In the genomic region with DNA sequence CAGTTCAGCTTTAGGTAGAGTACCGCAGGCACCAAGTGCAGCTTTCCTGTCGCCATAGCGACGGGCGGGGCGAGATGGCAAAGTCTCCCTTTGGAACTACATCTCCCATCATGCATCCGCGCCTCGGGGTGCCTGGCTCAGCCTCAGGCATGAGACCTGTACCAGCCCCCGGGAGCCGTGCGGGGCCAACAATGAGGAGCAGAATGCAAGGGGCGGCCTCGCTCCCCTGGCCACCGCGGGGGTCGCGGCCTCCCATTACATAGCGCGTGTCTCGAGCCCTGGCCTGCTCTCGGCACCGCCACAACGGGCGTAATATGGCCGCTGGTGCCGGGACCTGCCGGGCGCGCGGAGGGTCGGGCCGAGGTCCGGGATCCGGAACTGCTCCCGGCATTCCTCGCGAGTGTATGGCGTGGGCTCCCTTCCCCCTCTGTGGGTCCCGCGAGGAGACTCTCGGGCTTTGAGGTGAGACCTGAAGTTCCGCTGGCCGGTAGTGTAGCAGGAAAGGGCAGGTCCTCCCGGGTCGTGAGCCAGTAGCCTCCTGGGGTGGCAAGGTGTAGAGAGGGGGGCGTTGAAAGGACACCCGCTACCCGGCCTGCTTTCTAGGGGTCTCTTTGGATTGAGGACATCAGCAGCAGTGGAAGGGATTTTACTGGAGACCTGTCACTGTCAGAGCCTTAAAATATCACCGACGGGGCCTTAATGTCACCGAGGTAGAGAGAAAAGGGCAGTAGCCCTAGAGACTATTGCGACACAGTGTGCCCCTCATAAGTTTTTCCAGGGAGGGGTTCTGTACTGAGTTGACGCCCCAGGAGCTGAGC, we compare ENCODE assay signal across 1 cellular context.
A peak's percentile ranks its signal among the peaks of the same experiment; 100 is the strongest.
TF ChIP-seq lines count a peak whose summit lies in the region.

A gene with protein sequence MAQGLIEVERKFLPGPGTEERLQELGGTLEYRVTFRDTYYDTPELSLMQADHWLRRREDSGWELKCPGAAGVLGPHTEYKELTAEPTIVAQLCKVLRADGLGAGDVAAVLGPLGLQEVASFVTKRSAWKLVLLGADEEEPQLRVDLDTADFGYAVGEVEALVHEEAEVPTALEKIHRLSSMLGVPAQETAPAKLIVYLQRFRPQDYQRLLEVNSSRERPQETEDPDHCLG (plus strand): TSS at position 390 of the 818 bp plus-strand sequence. CDS start 487 bp downstream, outside the sequence.

TF ChIP-seq in HepG2, 621 proteins besides CTCF, POLR2A, EP300 and RAD21 (continued from another document and continues in another):
- peak; percentile 81; the same call in 1 of the 2 replicates for TF ChIP-seq GLMP (CRISPR knock-in tag; IDR thresholded peaks at IDR 0.05; ENCODE audit: borderline replicate concordance)
- TF ChIP-seq ZNF766 (CRISPR knock-in tag; IDR thresholded peaks at IDR 0.05; ENCODE audit: borderline replicate concordance) = peak; percentile 98; the same call in 1 of the 2 replicates
- peak; percentile 98 for TF ChIP-seq PHF21A (CRISPR knock-in tag; IDR thresholded peaks at IDR 0.05)
- peak; percentile 93; the same call in 1 of the 2 replicates for TF ChIP-seq GZF1 (CRISPR knock-in tag; IDR thresholded peaks at IDR 0.05)
- TF ChIP-seq YEATS2 (CRISPR knock-in tag; IDR thresholded peaks at IDR 0.05; ENCODE audit: borderline replicate concordance) = peak; percentile 99
- TF ChIP-seq ATM (IDR thresholded peaks at IDR 0.05; ENCODE audit: borderline replicate concordance) = no peak
- peak; percentile 99 for TF ChIP-seq KLF6 (CRISPR knock-in tag; IDR thresholded peaks at IDR 0.05)
- TF ChIP-seq ZNF335 (CRISPR knock-in tag; IDR thresholded peaks at IDR 0.05) = peak; percentile 98
- peak; percentile 100 for TF ChIP-seq ZFP82 (CRISPR knock-in tag; IDR thresholded peaks at IDR 0.05; ENCODE audit: borderline replicate concordance)
- TF ChIP-seq, protein P1, sequence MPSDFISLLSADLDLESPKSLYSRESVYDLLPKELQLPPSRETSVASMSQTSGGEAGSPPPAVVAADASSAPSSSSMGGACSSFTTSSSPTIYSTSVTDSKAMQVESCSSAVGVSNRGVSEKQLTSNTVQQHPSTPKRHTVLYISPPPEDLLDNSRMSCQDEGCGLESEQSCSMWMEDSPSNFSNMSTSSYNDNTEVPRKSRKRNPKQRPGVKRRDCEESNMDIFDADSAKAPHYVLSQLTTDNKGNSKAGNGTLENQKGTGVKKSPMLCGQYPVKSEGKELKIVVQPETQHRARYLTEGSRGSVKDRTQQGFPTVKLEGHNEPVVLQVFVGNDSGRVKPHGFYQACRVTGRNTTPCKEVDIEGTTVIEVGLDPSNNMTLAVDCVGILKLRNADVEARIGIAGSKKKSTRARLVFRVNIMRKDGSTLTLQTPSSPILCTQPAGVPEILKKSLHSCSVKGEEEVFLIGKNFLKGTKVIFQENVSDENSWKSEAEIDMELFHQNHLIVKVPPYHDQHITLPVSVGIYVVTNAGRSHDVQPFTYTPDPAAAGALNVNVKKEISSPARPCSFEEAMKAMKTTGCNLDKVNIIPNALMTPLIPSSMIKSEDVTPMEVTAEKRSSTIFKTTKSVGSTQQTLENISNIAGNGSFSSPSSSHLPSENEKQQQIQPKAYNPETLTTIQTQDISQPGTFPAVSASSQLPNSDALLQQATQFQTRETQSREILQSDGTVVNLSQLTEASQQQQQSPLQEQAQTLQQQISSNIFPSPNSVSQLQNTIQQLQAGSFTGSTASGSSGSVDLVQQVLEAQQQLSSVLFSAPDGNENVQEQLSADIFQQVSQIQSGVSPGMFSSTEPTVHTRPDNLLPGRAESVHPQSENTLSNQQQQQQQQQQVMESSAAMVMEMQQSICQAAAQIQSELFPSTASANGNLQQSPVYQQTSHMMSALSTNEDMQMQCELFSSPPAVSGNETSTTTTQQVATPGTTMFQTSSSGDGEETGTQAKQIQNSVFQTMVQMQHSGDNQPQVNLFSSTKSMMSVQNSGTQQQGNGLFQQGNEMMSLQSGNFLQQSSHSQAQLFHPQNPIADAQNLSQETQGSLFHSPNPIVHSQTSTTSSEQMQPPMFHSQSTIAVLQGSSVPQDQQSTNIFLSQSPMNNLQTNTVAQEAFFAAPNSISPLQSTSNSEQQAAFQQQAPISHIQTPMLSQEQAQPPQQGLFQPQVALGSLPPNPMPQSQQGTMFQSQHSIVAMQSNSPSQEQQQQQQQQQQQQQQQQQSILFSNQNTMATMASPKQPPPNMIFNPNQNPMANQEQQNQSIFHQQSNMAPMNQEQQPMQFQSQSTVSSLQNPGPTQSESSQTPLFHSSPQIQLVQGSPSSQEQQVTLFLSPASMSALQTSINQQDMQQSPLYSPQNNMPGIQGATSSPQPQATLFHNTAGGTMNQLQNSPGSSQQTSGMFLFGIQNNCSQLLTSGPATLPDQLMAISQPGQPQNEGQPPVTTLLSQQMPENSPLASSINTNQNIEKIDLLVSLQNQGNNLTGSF (CRISPR knock-in tag; IDR thresholded peaks at IDR 0.05) = peak; percentile 98
- TF ChIP-seq JUND (CRISPR knock-in tag; IDR thresholded peaks at IDR 0.05) = peak; percentile 33; the same call in 1 of the 2 replicates
- peak; percentile 98 for TF ChIP-seq ZBTB7B (CRISPR knock-in tag; IDR thresholded peaks at IDR 0.05)
- TF ChIP-seq ZNF354B (CRISPR knock-in tag; IDR thresholded peaks at IDR 0.05) = peak; percentile 89; the same call in 1 of the 2 replicates
- TF ChIP-seq ZNF776 (CRISPR knock-in tag; IDR thresholded peaks at IDR 0.05) = peak; percentile 95
- TF ChIP-seq RBM22 (optimal IDR thresholded peaks at IDR 0.05; ENCODE audit: low read length) = peak; percentile 98
- peak; percentile 99 for TF ChIP-seq SAFB2 (CRISPR knock-in tag; IDR thresholded peaks at IDR 0.05; ENCODE audit: borderline replicate concordance, low read depth)
- TF ChIP-seq EHMT2 (IDR thresholded peaks at IDR 0.05; ENCODE audit: borderline replicate concordance, low read depth, low read length) = no peak
- TF ChIP-seq LBX2 (CRISPR knock-in tag; IDR thresholded peaks at IDR 0.05; ENCODE audit: borderline replicate concordance) = peak; percentile 78
- TF ChIP-seq ZFP41 (CRISPR knock-in tag; IDR thresholded peaks at IDR 0.05; ENCODE audit: borderline replicate concordance) = peak; percentile 98; the same call in 1 of the 2 replicates
- no peak for TF ChIP-seq MYPOP (CRISPR knock-in tag; IDR thresholded peaks at IDR 0.05)
- no peak for TF ChIP-seq RORA (CRISPR knock-in tag; IDR thresholded peaks at IDR 0.05)
- peak; percentile 79 for TF ChIP-seq PATZ1 (CRISPR knock-in tag; IDR thresholded peaks at IDR 0.05)
- TF ChIP-seq NCOA5 (CRISPR knock-in tag; IDR thresholded peaks at IDR 0.05) = peak; percentile 87; the same call in 1 of the 2 replicates
- TF ChIP-seq, protein P2, sequence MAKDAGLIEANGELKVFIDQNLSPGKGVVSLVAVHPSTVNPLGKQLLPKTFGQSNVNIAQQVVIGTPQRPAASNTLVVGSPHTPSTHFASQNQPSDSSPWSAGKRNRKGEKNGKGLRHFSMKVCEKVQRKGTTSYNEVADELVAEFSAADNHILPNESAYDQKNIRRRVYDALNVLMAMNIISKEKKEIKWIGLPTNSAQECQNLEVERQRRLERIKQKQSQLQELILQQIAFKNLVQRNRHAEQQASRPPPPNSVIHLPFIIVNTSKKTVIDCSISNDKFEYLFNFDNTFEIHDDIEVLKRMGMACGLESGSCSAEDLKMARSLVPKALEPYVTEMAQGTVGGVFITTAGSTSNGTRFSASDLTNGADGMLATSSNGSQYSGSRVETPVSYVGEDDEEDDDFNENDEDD (CRISPR knock-in tag; IDR thresholded peaks at IDR 0.05; ENCODE audit: borderline replicate concordance) = peak; percentile 89; the same call in 1 of the 2 replicates
- TF ChIP-seq ZMAT3 (CRISPR knock-in tag; conservative IDR thresholded peaks at IDR 0.05) = peak; percentile 99
- TF ChIP-seq, protein P3, sequence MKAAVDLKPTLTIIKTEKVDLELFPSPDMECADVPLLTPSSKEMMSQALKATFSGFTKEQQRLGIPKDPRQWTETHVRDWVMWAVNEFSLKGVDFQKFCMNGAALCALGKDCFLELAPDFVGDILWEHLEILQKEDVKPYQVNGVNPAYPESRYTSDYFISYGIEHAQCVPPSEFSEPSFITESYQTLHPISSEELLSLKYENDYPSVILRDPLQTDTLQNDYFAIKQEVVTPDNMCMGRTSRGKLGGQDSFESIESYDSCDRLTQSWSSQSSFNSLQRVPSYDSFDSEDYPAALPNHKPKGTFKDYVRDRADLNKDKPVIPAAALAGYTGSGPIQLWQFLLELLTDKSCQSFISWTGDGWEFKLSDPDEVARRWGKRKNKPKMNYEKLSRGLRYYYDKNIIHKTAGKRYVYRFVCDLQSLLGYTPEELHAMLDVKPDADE (CRISPR knock-in tag; IDR thresholded peaks at IDR 0.05) = peak; percentile 98; the same call in 1 of the 2 replicates
- no peak; the same call in none of the 2 replicates for TF ChIP-seq ZSCAN12 (CRISPR knock-in tag; IDR thresholded peaks at IDR 0.05)
- peak; percentile 100 for TF ChIP-seq ZNF816 (CRISPR knock-in tag; IDR thresholded peaks at IDR 0.05; ENCODE audit: borderline replicate concordance)
- peak; percentile 78 for TF ChIP-seq FOXA3 (CRISPR knock-in tag; IDR thresholded peaks at IDR 0.05)
- TF ChIP-seq, protein P4, sequence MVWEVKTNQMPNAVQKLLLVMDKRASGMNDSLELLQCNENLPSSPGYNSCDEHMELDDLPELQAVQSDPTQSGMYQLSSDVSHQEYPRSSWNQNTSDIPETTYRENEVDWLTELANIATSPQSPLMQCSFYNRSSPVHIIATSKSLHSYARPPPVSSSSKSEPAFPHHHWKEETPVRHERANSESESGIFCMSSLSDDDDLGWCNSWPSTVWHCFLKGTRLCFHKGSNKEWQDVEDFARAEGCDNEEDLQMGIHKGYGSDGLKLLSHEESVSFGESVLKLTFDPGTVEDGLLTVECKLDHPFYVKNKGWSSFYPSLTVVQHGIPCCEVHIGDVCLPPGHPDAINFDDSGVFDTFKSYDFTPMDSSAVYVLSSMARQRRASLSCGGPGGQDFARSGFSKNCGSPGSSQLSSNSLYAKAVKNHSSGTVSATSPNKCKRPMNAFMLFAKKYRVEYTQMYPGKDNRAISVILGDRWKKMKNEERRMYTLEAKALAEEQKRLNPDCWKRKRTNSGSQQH (CRISPR knock-in tag; IDR thresholded peaks at IDR 0.05; ENCODE audit: low read depth) = peak; percentile 96
- peak; percentile 100 for TF ChIP-seq HDAC1 (CRISPR knock-in tag; IDR thresholded peaks at IDR 0.05)
- peak; percentile 82 to 99; a peak in 2 of 4 replicates for TF ChIP-seq KLF16 (CRISPR knock-in tag; IDR thresholded peaks at IDR 0.05)
- peak; percentile 95 for TF ChIP-seq IRF2 (CRISPR knock-in tag; IDR thresholded peaks at IDR 0.05)
- TF ChIP-seq ZNF460 (CRISPR knock-in tag; IDR thresholded peaks at IDR 0.05; ENCODE audit: borderline replicate concordance) = peak; percentile 84; the same call in 1 of the 2 replicates
- peak; percentile 95 for TF ChIP-seq ZSCAN29 (CRISPR knock-in tag; conservative IDR thresholded peaks at IDR 0.05)
- TF ChIP-seq FOXK2 (IDR thresholded peaks at IDR 0.05) = no peak
- TF ChIP-seq FOXO1 (CRISPR knock-in tag; IDR thresholded peaks at IDR 0.05) = peak; percentile 81; the same call in 1 of the 2 replicates
- TF ChIP-seq ZBTB3 (CRISPR knock-in tag; IDR thresholded peaks at IDR 0.05; ENCODE audit: borderline replicate concordance, low read depth) = peak; percentile 93; the same call in 1 of the 2 replicates
- TF ChIP-seq ZNF749 (CRISPR knock-in tag; IDR thresholded peaks at IDR 0.05; ENCODE audit: borderline replicate concordance) = peak; percentile 91; the same call in 1 of the 2 replicates
- peak; percentile 96 for TF ChIP-seq GATAD1 (CRISPR knock-in tag; IDR thresholded peaks at IDR 0.05)
- TF ChIP-seq MTF1 (CRISPR knock-in tag; IDR thresholded peaks at IDR 0.05) = peak; percentile 86
- TF ChIP-seq ZNF891 (CRISPR knock-in tag; IDR thresholded peaks at IDR 0.05) = peak; percentile 100
- TF ChIP-seq NFE2 (CRISPR knock-in tag; IDR thresholded peaks at IDR 0.05) = no peak
- no peak for TF ChIP-seq TEAD2 (CRISPR knock-in tag; IDR thresholded peaks at IDR 0.05)
- peak; percentile 79; the same call in 1 of the 2 replicates for TF ChIP-seq TRAFD1 (CRISPR knock-in tag; IDR thresholded peaks at IDR 0.05; ENCODE audit: borderline replicate concordance)
